10 cellular contexts compared by ENCODE assay signal in the genomic region with DNA sequence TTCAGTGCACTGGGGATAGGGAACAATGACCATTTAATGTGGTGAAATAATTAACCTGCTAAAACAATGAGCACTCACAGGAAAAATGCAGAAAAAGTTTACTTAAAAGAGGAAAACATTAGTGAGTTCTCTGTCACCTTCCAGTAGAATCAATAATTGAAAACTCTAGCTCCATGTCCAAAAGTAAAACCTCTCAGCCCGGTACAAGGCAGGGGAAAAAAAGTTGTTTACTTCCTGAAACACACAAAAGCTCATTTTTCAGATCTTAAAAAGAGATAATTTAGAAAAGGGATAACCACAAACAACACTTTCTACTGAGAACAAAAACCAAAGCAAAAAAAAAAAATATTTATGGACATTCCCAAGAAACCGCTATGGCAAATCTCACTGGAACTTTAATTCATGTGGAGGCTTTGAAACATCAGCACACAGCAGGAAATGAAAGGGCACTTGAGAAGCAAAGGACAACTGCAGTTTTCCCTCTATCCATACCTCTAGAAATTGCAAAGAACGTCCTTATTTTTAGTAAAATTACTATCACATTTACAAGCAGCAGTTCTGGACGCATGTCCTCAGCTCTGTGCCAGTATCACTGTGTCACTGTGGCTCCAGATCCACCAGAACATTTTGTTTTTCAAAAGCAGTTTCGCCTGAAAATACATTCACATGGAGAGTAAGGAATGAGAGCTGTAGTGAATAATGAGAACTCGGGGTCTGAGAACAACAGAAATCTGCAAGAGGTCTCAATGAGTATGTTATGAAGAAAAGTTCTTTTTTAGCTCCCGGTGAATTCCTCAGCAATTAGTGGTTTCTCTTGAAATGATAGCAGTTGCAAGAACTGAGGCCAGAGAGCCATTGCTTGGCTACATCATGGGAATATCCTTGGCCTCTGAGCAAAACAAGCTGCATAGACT. TPM values are rescaled to one million over a fixed set of nuclear protein-coding genes. Genes with fewer than 3 reads are reported as not detected.
DNase-seq lines count a peak whose midpoint lies in the region; ATAC-seq, FAIRE-seq and TF ChIP-seq lines count a peak whose summit lies in the region.
"Had no signal": no experiment of that assay in that cellular context is flagged by ENCODE, and none has a peak within 500 bp of the region (broad histone marks: within the 10 kb centered on the region; RNA-seq: fewer than 3 reads in every experiment).

No MANE protein-coding gene starts in this region.

- TF ChIP-seq POLR2A in breast epithelium (IDR thresholded peaks at IDR 0.05) (no peak), GM12892 (IDR thresholded peaks at IDR 0.05; ENCODE audit: low read depth, low read length) (no peak)

- peaks cover 0 to 10% (median 6%) of the 10 kb centered on the region in 3 donors for H3K4me1 Mint-ChIP-seq in IgD-negative memory B cell

- H3K27ac ChIP-seq in breast epithelium (peak overlapping the region; percentile 69 to 70), keratinocyte (ENCODE audit: control insufficient read depth, insufficient read depth, low read length) (no peak overlapping the region), substantia nigra (ENCODE audit: low read depth, low read length, poor library complexity, severe bottlenecking) (peak overlapping the region; percentile 23)
- H3K27ac ChIP-seq: HL-60, VCaP had no signal

- dilution Hi-C loops in keratinocyte (cut with MboI; ENCODE audit: extremely low pct_ligation_motif_present, low sequenced_read_pairs) = no loop called here

- peak overlapping the region in 2 of 3 donors; percentile 5 to 39 for H3K27ac Mint-ChIP-seq in IgD-negative memory B cell

- no peak for ATAC-seq in HG03097 (IDR thresholded peaks at IDR 0.05; ENCODE audit: low FRiP score, unreplicated experiment)

- peak overlapping the region in 1 of 3 donors; percentile 4 for H3K4me3 ChIP-seq in breast epithelium
- no peak overlapping the region for H3K4me3 ChIP-seq in keratinocyte (ENCODE audit: control insufficient read depth in 2 of 3, extremely low read depth in 1 of 3, insufficient read depth in 2 of 3, low read depth in 1 of 3, low read length in 3 of 3)

- H3K4me2 ChIP-seq in keratinocyte (ENCODE audit: control insufficient read depth, extremely low read depth, insufficient read depth, low read depth, low read length) = no peak overlapping the region

- no peaks in the 10 kb centered on the region for H3K9me3 Mint-ChIP-seq in IgD-negative memory B cell

- H3K9ac ChIP-seq in keratinocyte (ENCODE audit: control insufficient read depth, extremely low read depth, insufficient read depth, low read length) = no peak overlapping the region

- H3K9me1 ChIP-seq in keratinocyte (ENCODE audit: control insufficient read depth, extremely low read depth, insufficient read depth, low read length) = no peaks in the 10 kb centered on the region

- no peaks in the 10 kb centered on the region for H3K36me3 Mint-ChIP-seq in IgD-negative memory B cell

- TF ChIP-seq CTCF in breast epithelium (IDR thresholded peaks at IDR 0.05) (no peak), keratinocyte (optimal IDR thresholded peaks at IDR 0.05 in 1 of 3, IDR thresholded peaks at IDR 0.05 in 1 of 3, conservative IDR thresholded peaks at IDR 0.05 in 1 of 3; ENCODE audit: extremely low read depth in 1 of 3, insufficient read depth in 2 of 3, low read length in 3 of 3) (no peak)

- no peaks in the 10 kb centered on the region for H3K27me3 Mint-ChIP-seq in IgD-negative memory B cell

- no peaks in the 10 kb centered on the region for H3K79me2 ChIP-seq in keratinocyte (ENCODE audit: control insufficient read depth, insufficient read depth, low read length)

- H4K20me1 ChIP-seq in keratinocyte (ENCODE audit: control insufficient read depth, extremely low read depth, insufficient read depth, low read length) = no peaks in the 10 kb centered on the region

- peak overlapping the region in 1 of 4 donors; percentile 47 for H3K4me3 Mint-ChIP-seq in IgD-negative memory B cell

- H3K27me3 ChIP-seq in breast epithelium (no peaks in the 10 kb centered on the region), keratinocyte (ENCODE audit: control insufficient read depth, extremely low read depth, insufficient read depth, low read length) (no peaks in the 10 kb centered on the region)

- no peak for FAIRE-seq in keratinocyte (lab: Jason Lieb, UNC)
- no peak for FAIRE-seq in GM12892 (lab: Jason Lieb, UNC)

- H2AFZ ChIP-seq in keratinocyte (ENCODE audit: control insufficient read depth, low read length) = peak overlapping the region; percentile 8

- H3K4me1 ChIP-seq in breast epithelium (peaks cover 0 to 5% of the 10 kb centered on the region in 2 donors), keratinocyte (ENCODE audit: control insufficient read depth, extremely low read depth, insufficient read depth, low read length) (peaks cover 4% of the 10 kb centered on the region)

- DNase-seq in breast epithelium (ENCODE audit: low spot score in 2 of 2) = no peak
- no peak for DNase-seq in keratinocyte (ENCODE audit: low read depth, low spot score)
- DNase-seq in substantia nigra (lab: John Stamatoyannopoulos, UW) = peak in 3 of 49 donors; percentile 4 to 23 (median 15)
- no peak for DNase-seq in GM12892 (ENCODE audit: insufficient read length)
- DNase-seq in NCI-H2081 treated with DMSO at 0.1 percent for 48 hours (lab: John Stamatoyannopoulos, UW) = no peak
- DNase-seq in T-helper 1 cell = no peak

- H3K36me3 ChIP-seq in breast epithelium (no peaks in the 10 kb centered on the region), keratinocyte (ENCODE audit: control insufficient read depth in 2 of 2, extremely low read depth in 1 of 2, insufficient read depth in 2 of 2, low read length in 2 of 2) (no peaks in the 10 kb centered on the region)

- H3K9me3 ChIP-seq in breast epithelium (no peaks in the 10 kb centered on the region), keratinocyte (ENCODE audit: control insufficient read depth, low read depth, low read length) (no peaks in the 10 kb centered on the region)

- intact Hi-C loops in breast epithelium (cut with DNase I; ENCODE audit: low total_unique reads) = no loop called here

RNA-seq across cellular contexts. Expression of a gene that starts 44.7 kb away (rescaled TPM):
- polyA plus RNA-seq in IgD-negative memory B cell (0.11 TPM), keratinocyte (0.17 to 0.28 TPM (median 0.17 TPM) in 3 replicates)
- 10 to 100 TPM in 1 of 3 donors, 1 to 10 TPM in 2; 1.3 to 10.5 (median 7.2) TPM for total RNA-seq in breast epithelium
- 0.02 TPM for polyA plus RNA-seq in keratinocyte (2011; ENCODE audit: low read depth)
- polyA plus RNA-seq in keratinocyte (2011; cell fraction: cytosol; rRNA removed) = 0.06 and 0.11 TPM in 2 replicates
- 0.20 and 0.43 TPM in 2 replicates for polyA plus RNA-seq in keratinocyte (2011; cell fraction: nucleus; rRNA removed)
- 0.03 TPM in 1 of 2 replicates, not detected in the other for polyA plus RNA-seq in keratinocyte (2012; ENCODE audit: low replicate concordance)
- 0.10 to 0.42 TPM (median 0.23 TPM) in 3 replicates for polyA minus RNA-seq in keratinocyte
- not detected for polyA minus RNA-seq in keratinocyte (2011; cell fraction: cytosol; rRNA and poly(A)+ RNA removed)
- 0.21 and 0.62 TPM in 2 replicates for polyA minus RNA-seq in keratinocyte (2011; cell fraction: nucleus; rRNA and poly(A)+ RNA removed)
- polyA plus RNA-seq in GM12892 (2012; ENCODE audit: missing spikeins) = 0.06 TPM

RNA-seq across cellular contexts. Expression of a gene that starts 58.1 kb away (rescaled TPM):
- polyA plus RNA-seq in IgD-negative memory B cell (71.9 TPM), keratinocyte (4.8 to 11.0 TPM (median 7.7 TPM) in 3 replicates)
- 10 to 100 TPM; 51.7 to 85.8 (median 57.7) TPM for total RNA-seq in breast epithelium
- polyA plus RNA-seq in keratinocyte (2011; ENCODE audit: low read depth) = 4.1 TPM
- polyA plus RNA-seq in keratinocyte (2011; cell fraction: cytosol; rRNA removed) = 3.4 and 8.1 TPM in 2 replicates
- polyA plus RNA-seq in keratinocyte (2011; cell fraction: nucleus; rRNA removed) = 5.3 and 6.1 TPM in 2 replicates
- polyA plus RNA-seq in keratinocyte (2012; ENCODE audit: low replicate concordance) = 7.9 and 8.6 TPM in 2 replicates
- 2.2 to 11.0 TPM (median 4.8 TPM) in 3 replicates for polyA minus RNA-seq in keratinocyte
- polyA minus RNA-seq in keratinocyte (2011; cell fraction: cytosol; rRNA and poly(A)+ RNA removed) = 7.5 TPM
- polyA minus RNA-seq in keratinocyte (2011; cell fraction: nucleus; rRNA and poly(A)+ RNA removed) = 5.1 and 10.9 TPM in 2 replicates
- 43.1 TPM for polyA plus RNA-seq in GM12892 (2012; ENCODE audit: missing spikeins)
